In the genomic region with DNA sequence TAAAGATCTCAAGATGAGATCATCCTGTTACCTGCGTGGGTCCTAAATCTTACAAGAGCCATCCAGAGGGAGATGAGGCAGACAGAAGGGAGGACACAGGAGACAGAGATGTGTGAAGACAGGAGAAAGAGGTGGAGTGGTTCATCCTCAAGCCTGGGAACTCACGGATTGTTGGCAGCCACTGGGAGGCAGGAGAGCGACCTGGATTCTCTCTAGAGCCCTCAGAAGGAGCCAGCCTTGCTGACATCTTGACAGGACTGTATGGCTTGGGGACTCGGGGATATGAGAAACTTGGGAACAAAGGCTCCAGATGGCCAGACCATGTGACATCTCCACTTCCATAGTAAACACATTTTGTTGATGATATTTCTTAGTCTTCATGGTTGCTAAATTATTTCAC, we compare ENCODE assay signal across 2 cellular contexts.
TF ChIP-seq lines count a peak whose summit lies in the region.

No MANE protein-coding gene starts in this region.

TF ChIP-seq in GM23338, 12 proteins besides CTCF, POLR2A, EP300 and RAD21 (continued from another document):
- TF ChIP-seq, protein P1, sequence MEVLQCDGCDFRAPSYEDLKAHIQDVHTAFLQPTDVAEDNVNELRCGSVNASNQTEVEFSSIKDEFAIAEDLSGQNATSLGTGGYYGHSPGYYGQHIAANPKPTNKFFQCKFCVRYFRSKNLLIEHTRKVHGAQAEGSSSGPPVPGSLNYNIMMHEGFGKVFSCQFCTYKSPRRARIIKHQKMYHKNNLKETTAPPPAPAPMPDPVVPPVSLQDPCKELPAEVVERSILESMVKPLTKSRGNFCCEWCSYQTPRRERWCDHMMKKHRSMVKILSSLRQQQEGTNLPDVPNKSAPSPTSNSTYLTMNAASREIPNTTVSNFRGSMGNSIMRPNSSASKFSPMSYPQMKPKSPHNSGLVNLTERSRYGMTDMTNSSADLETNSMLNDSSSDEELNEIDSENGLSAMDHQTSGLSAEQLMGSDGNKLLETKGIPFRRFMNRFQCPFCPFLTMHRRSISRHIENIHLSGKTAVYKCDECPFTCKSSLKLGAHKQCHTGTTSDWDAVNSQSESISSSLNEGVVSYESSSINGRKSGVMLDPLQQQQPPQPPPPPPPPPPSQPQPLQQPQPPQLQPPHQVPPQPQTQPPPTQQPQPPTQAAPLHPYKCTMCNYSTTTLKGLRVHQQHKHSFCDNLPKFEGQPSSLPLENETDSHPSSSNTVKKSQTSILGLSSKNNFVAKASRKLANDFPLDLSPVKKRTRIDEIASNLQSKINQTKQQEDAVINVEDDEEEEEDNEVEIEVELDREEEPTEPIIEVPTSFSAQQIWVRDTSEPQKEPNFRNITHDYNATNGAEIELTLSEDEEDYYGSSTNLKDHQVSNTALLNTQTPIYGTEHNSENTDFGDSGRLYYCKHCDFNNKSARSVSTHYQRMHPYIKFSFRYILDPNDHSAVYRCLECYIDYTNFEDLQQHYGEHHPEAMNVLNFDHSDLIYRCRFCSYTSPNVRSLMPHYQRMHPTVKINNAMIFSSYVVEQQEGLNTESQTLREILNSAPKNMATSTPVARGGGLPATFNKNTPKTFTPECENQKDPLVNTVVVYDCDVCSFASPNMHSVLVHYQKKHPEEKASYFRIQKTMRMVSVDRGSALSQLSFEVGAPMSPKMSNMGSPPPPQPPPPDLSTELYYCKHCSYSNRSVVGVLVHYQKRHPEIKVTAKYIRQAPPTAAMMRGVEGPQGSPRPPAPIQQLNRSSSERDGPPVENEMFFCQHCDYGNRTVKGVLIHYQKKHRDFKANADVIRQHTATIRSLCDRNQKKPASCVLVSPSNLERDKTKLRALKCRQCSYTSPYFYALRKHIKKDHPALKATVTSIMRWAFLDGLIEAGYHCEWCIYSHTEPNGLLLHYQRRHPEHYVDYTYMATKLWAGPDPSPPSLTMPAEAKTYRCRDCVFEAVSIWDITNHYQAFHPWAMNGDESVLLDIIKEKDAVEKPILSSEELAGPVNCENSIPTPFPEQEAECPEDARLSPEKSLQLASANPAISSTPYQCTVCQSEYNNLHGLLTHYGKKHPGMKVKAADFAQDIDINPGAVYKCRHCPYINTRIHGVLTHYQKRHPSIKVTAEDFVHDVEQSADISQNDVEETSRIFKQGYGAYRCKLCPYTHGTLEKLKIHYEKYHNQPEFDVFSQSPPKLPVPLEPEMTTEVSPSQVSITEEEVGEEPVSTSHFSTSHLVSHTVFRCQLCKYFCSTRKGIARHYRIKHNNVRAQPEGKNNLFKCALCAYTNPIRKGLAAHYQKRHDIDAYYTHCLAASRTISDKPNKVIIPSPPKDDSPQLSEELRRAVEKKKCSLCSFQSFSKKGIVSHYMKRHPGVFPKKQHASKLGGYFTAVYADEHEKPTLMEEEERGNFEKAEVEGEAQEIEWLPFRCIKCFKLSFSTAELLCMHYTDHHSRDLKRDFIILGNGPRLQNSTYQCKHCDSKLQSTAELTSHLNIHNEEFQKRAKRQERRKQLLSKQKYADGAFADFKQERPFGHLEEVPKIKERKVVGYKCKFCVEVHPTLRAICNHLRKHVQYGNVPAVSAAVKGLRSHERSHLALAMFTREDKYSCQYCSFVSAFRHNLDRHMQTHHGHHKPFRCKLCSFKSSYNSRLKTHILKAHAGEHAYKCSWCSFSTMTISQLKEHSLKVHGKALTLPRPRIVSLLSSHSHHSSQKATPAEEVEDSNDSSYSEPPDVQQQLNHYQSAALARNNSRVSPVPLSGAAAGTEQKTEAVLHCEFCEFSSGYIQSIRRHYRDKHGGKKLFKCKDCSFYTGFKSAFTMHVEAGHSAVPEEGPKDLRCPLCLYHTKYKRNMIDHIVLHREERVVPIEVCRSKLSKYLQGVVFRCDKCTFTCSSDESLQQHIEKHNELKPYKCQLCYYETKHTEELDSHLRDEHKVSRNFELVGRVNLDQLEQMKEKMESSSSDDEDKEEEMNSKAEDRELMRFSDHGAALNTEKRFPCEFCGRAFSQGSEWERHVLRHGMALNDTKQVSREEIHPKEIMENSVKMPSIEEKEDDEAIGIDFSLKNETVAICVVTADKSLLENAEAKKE (CRISPR knock-in tag; IDR thresholded peaks at IDR 0.05), result no peak
- TF ChIP-seq NANOG (IDR thresholded peaks at IDR 0.05; ENCODE audit: borderline replicate concordance), result no peak
- TF ChIP-seq, protein P2, sequence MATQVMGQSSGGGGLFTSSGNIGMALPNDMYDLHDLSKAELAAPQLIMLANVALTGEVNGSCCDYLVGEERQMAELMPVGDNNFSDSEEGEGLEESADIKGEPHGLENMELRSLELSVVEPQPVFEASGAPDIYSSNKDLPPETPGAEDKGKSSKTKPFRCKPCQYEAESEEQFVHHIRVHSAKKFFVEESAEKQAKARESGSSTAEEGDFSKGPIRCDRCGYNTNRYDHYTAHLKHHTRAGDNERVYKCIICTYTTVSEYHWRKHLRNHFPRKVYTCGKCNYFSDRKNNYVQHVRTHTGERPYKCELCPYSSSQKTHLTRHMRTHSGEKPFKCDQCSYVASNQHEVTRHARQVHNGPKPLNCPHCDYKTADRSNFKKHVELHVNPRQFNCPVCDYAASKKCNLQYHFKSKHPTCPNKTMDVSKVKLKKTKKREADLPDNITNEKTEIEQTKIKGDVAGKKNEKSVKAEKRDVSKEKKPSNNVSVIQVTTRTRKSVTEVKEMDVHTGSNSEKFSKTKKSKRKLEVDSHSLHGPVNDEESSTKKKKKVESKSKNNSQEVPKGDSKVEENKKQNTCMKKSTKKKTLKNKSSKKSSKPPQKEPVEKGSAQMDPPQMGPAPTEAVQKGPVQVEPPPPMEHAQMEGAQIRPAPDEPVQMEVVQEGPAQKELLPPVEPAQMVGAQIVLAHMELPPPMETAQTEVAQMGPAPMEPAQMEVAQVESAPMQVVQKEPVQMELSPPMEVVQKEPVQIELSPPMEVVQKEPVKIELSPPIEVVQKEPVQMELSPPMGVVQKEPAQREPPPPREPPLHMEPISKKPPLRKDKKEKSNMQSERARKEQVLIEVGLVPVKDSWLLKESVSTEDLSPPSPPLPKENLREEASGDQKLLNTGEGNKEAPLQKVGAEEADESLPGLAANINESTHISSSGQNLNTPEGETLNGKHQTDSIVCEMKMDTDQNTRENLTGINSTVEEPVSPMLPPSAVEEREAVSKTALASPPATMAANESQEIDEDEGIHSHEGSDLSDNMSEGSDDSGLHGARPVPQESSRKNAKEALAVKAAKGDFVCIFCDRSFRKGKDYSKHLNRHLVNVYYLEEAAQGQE (IDR thresholded peaks at IDR 0.05; ENCODE audit: unreplicated experiment), result no peak
- no peak for TF ChIP-seq EZH2phosphoT487 (IDR thresholded peaks at IDR 0.05; ENCODE audit: unreplicated experiment)
TF ChIP-seq in GM23338: peak in this region for 0.

TF ChIP-seq in WTC11, 78 proteins besides CTCF, POLR2A, EP300 and RAD21 (continued from another document):
- TF ChIP-seq, protein P3, sequence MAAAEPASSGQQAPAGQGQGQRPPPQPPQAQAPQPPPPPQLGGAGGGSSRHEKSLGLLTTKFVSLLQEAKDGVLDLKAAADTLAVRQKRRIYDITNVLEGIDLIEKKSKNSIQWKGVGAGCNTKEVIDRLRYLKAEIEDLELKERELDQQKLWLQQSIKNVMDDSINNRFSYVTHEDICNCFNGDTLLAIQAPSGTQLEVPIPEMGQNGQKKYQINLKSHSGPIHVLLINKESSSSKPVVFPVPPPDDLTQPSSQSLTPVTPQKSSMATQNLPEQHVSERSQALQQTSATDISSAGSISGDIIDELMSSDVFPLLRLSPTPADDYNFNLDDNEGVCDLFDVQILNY (CRISPR knock-in tag; IDR thresholded peaks at IDR 0.05), result no peak
- TF ChIP-seq TCF7 (CRISPR knock-in tag; IDR thresholded peaks at IDR 0.05; ENCODE audit: low read depth), result no peak
TF ChIP-seq in WTC11: peak in this region for 0.
